Comparison of ENCODE assay signal across 16 cellular contexts in the genomic region with DNA sequence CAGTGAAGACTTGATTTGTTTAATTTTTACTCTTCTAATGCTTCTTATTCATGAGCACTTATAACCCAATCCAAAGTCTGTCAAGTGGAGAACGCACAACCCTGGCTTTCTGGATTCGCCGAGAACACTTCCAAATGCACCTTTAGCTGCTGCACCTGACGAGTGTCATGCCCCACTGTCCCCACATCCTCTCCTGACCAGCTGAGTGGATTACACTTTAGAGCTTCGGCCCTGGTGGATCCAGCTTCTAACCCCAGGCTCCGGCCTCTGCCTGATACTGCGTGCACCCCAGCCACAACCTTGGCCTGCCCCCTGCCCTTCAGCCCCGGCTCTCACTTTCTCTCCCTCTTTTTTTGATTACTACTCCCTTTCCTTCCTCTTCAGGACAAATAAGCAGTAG.
A peak's percentile ranks its signal among the peaks of the same experiment; 100 is the strongest.
DNase-seq lines count a peak whose midpoint lies in the region; ATAC-seq and TF ChIP-seq lines count a peak whose summit lies in the region.
"Had no signal": no experiment of that assay in that cellular context is flagged by ENCODE, and none has a peak within 500 bp of the region (broad histone marks: within the 10 kb centered on the region; RNA-seq: fewer than 3 reads in every experiment).

No MANE protein-coding gene starts in this region.

- in situ Hi-C loops in KBM-7 (cut with MboI; ENCODE audit: low pct_unique_long_range_greater_than_20kb, low sequenced_read_pairs): no loop called here

- H3K27ac ChIP-seq in BLaER1 (no peak overlapping the region; the same call in 1 of the 2 replicates), neutrophil (peak overlapping the region; percentile 26)
- H3K27ac ChIP-seq: A549, Peyer's patch had no signal

- 0 out of 2 replicates have a peak overlapping the region, but pooled peaks have one; percentile 4 for H3K4me2 ChIP-seq in BLaER1
- H3K4me2 ChIP-seq: A549 had no signal

- H3K27me3 Mint-ChIP-seq in activated B cell treated with CpG ODN at 0.5 μM for 24 hours: no peaks in the 10 kb centered on the region

- POLR2A ChIA-PET in activated B cell treated with CpG ODN at 0.5 μM for 24 hours (lab: Charles Lee): no interaction called here

- no peak for TF ChIP-seq CTCF in activated B cell treated with CpG ODN at 0.5 μM for 24 hours (IDR thresholded peaks at IDR 0.05)
- TF ChIP-seq CTCF in neutrophil (IDR thresholded peaks at IDR 0.05): no peak

- peaks cover 12% of the 10 kb centered on the region for H3K36me3 ChIP-seq in BLaER1
- H3K36me3 ChIP-seq in neutrophil: no peaks in the 10 kb centered on the region
- H3K36me3 ChIP-seq: Peyer's patch had no signal

- H3K36me3 Mint-ChIP-seq in activated B cell treated with CpG ODN at 0.5 μM for 24 hours (ENCODE audit: low read depth): peaks cover 17% of the 10 kb centered on the region

- no peak overlapping the region for H3K4me3 Mint-ChIP-seq in activated B cell treated with CpG ODN at 0.5 μM for 24 hours

- no peak overlapping the region for H3K9ac ChIP-seq in BLaER1

- peaks cover 62% of the 10 kb centered on the region for H3K4me1 Mint-ChIP-seq in activated B cell treated with CpG ODN at 0.5 μM for 24 hours

- H3K4me3 ChIP-seq in BLaER1 (no peak overlapping the region), neutrophil (ENCODE audit: low read depth in 1 of 2, low read length in 1 of 2) (no peak overlapping the region)
- H3K4me3 ChIP-seq: A549, Peyer's patch had no signal

- H3K27me3 ChIP-seq in BLaER1: no peaks in the 10 kb centered on the region
- H3K27me3 ChIP-seq in neutrophil: no peaks in the 10 kb centered on the region
- H3K27me3 ChIP-seq: Peyer's patch had no signal

- DNase-seq in KBM-7 (peak; percentile 24), activated B cell treated with CpG ODN at 0.5 μM for 24 hours (no peak), NOMO-1 (lab: John Stamatoyannopoulos, UW; ENCODE audit: unreplicated experiment in 2 of 2) (no peak), NCI-H2227 (lab: John Stamatoyannopoulos, UW; ENCODE audit: unreplicated experiment) (no peak), inferior parietal cortex (ENCODE audit: extremely low spot score) (no peak)
- DNase-seq: COR-L47, DMS153, NCI-H1436, NCI-H2029 treated with DMSO at 0.1 percent for 48 hours, NCI-H524, Peyer's patch had no signal

- peaks cover 65% of the 10 kb centered on the region for H4K20me1 ChIP-seq in BLaER1

- intact Hi-C loops in activated B cell treated with CpG ODN at 0.5 μM for 24 hours (cut with micrococcal nuclease): no loop called here

- no peak for ATAC-seq in activated B cell treated with CpG ODN at 0.5 μM for 24 hours (ENCODE audit: low read depth)
- ATAC-seq: A549, HCT116, Right ventricle myocardium inferior had no signal

- H3K9me3 Mint-ChIP-seq in activated B cell treated with CpG ODN at 0.5 μM for 24 hours: no peaks in the 10 kb centered on the region

- peak overlapping the region; percentile 25 for H3K27ac Mint-ChIP-seq in activated B cell treated with CpG ODN at 0.5 μM for 24 hours

- CTCF ChIA-PET in activated B cell treated with CpG ODN at 0.5 μM for 24 hours (lab: Charles Lee): no interaction called here

- H3K4me1 ChIP-seq in BLaER1: peaks cover 29% of the 10 kb centered on the region
- peaks cover 14 to 22% of the 10 kb centered on the region in 2 experiments for H3K4me1 ChIP-seq in neutrophil (ENCODE audit: control insufficient read depth in 1 of 2, insufficient read depth in 1 of 2, low read depth in 1 of 2, low read length in 1 of 2)

- H3K9me3 ChIP-seq in BLaER1: no peaks in the 10 kb centered on the region
- H3K9me3 ChIP-seq in neutrophil: no peaks in the 10 kb centered on the region
- H3K9me3 ChIP-seq: A549, Peyer's patch had no signal
